ENCODE assay signal across 8 cellular contexts in genomic region chr21:42514883-42515228, GRCh38. TPM values are rescaled to one million over a fixed set of nuclear protein-coding genes. Genes with fewer than 3 reads are reported as not detected.
DNase-seq lines count a peak whose midpoint lies in the region; ATAC-seq and TF ChIP-seq lines count a peak whose summit lies in the region.

No MANE protein-coding gene starts in this region.

- H3K4me3 ChIP-seq in GM06990 (replicated peaks; ENCODE audit: low read depth, low read length) (peak overlapping the region; percentile 84), PC-3 (ENCODE audit: low read length) (peak overlapping the region; percentile 83), esophagus muscularis mucosa (peak overlapping the region; percentile 80 to 93 (median 86)), trophoblast cell (ENCODE audit: low read depth, low read length) (peak overlapping the region; percentile 77)

- H2BK12ac ChIP-seq in trophoblast cell (ENCODE audit: low read length), result no peak overlapping the region

- peaks cover 55% of the 10 kb centered on the region for H3K79me2 ChIP-seq in PC-3 (ENCODE audit: low read length)
- H3K79me2 ChIP-seq in trophoblast cell (ENCODE audit: control insufficient read depth, insufficient read depth, low read length, poor library complexity), result peaks cover 6% of the 10 kb centered on the region

- CTCF ChIA-PET in PC-3 (lab: Charles Lee), result interaction anchor here (1.9 kb wide), 1 partner anchor 48 kb away, joined by 7 read pairs; no protein-coding TSS in a partner anchor

- ATAC-seq in PC-3, result no peak
- ATAC-seq in left lobe of liver, result no peak
- no peak for ATAC-seq in GM18519 (IDR thresholded peaks at IDR 0.05; ENCODE audit: low FRiP score, unreplicated experiment)

- H3K27ac ChIP-seq in PC-3 (ENCODE audit: low read length) (peak overlapping the region; percentile 92), esophagus muscularis mucosa (replicated peaks in 1 of 4) (peak overlapping the region in 3 of 4 donors; percentile 66 to 78 (median 72)), trophoblast cell (ENCODE audit: low read depth, low read length) (peak overlapping the region; percentile 60)

- no peak overlapping the region for H4K8ac ChIP-seq in trophoblast cell (ENCODE audit: low read depth, low read length)

- H3K9me2 ChIP-seq in PC-3 (replicated peaks; ENCODE audit: low read length), result no peaks in the 10 kb centered on the region

- TF ChIP-seq CTCF in GM06990 (IDR thresholded peaks at IDR 0.05; ENCODE audit: insufficient read depth, low read length, poor library complexity, severe bottlenecking), result no peak
- no peak for TF ChIP-seq CTCF in PC-3 (conservative IDR thresholded peaks at IDR 0.05; ENCODE audit: low read depth, low read length)
- TF ChIP-seq CTCF in esophagus muscularis mucosa (IDR thresholded peaks at IDR 0.05), result no peak

- peak overlapping the region; percentile 86 for H2AFZ ChIP-seq in PC-3 (ENCODE audit: low read length)
- no peak overlapping the region for H2AFZ ChIP-seq in trophoblast cell (ENCODE audit: insufficient read depth, low read length, poor library complexity)

- H4K91ac ChIP-seq in trophoblast cell (ENCODE audit: low read depth, low read length), result peak overlapping the region; percentile 90

- H4K20me1 ChIP-seq in PC-3 (ENCODE audit: low read length), result no peaks in the 10 kb centered on the region

- 32% methylated on average over 5 of the region's 5 CpGs for WGBS in esophagus muscularis mucosa
- WGBS in trophoblast cell (ENCODE audit: extremely low coverage, insufficient coverage, insufficient read length), result no CpG with 5 or more reads among the region's 5 CpGs

- H2AK5ac ChIP-seq in trophoblast cell (ENCODE audit: low read length), result no peak overlapping the region

- POLR2A ChIA-PET in PC-3 (lab: Charles Lee; ENCODE audit: unreplicated experiment), result interaction anchor here (0.7 to 0.9 kb wide), 2 partner anchors 416 to 606 kb away, joined by 3 to 5 read pairs; no protein-coding TSS in a partner anchor

- H3K79me1 ChIP-seq in trophoblast cell (ENCODE audit: low read length), result peaks cover 27% of the 10 kb centered on the region

- no peaks in the 10 kb centered on the region for H3K9me3 ChIP-seq in PC-3 (ENCODE audit: low read length)
- H3K9me3 ChIP-seq in esophagus muscularis mucosa, result no peaks in the 10 kb centered on the region
- H3K9me3 ChIP-seq in trophoblast cell (ENCODE audit: insufficient read depth, low read depth, low read length), result peaks cover 1% of the 10 kb centered on the region

- peaks cover 44% of the 10 kb centered on the region for H3K4me1 ChIP-seq in PC-3 (ENCODE audit: insufficient read depth, low read length)
- peaks cover 12 to 29% (median 24%) of the 10 kb centered on the region in 4 donors for H3K4me1 ChIP-seq in esophagus muscularis mucosa
- H3K4me1 ChIP-seq in trophoblast cell (ENCODE audit: control insufficient read depth in 1 of 2, insufficient read depth in 2 of 2, low read length in 2 of 2), result peaks cover 28 to 29% of the 10 kb centered on the region in 2 experiments

- H4K12ac ChIP-seq in trophoblast cell (ENCODE audit: low read depth, low read length), result no peak overlapping the region

- H3K4ac ChIP-seq in trophoblast cell (ENCODE audit: low read depth, low read length), result peak overlapping the region; percentile 34

- H2BK5ac ChIP-seq in trophoblast cell (ENCODE audit: low read depth, low read length, poor library complexity), result no peak overlapping the region

- H3K9ac ChIP-seq in PC-3 (ENCODE audit: low read length), result peak overlapping the region; percentile 86
- no peak overlapping the region for H3K9ac ChIP-seq in trophoblast cell (ENCODE audit: low read length)

- H3K23ac ChIP-seq in trophoblast cell (ENCODE audit: low read length), result no peak overlapping the region

- H2BK120ac ChIP-seq in trophoblast cell (ENCODE audit: insufficient read depth, low read length, poor library complexity), result peak overlapping the region; percentile 87

- intact Hi-C loops in PC-3 (cut with micrococcal nuclease) (loop anchor here (2.0 to 5.0 kb wide), 2 partner anchors 18 to 113 kb away; partner anchors contain the start of genes RSPH1 and UBASH3A), esophagus muscularis mucosa (cut with DNase I) (no loop called here)

- H3K18ac ChIP-seq in trophoblast cell (ENCODE audit: low read length), result no peak overlapping the region

- H3K27me3 ChIP-seq in GM06990 (replicated peaks; ENCODE audit: control insufficient read depth, insufficient read depth, low read length) (no peaks in the 10 kb centered on the region), PC-3 (ENCODE audit: low read length) (no peaks in the 10 kb centered on the region), esophagus muscularis mucosa (no peaks in the 10 kb centered on the region), trophoblast cell (ENCODE audit: insufficient read depth, low read length) (no peaks in the 10 kb centered on the region)

- peaks cover 6% of the 10 kb centered on the region; the same call in 1 of the 2 replicates for H3K36me3 ChIP-seq in GM06990 (ENCODE audit: control insufficient read depth, insufficient read depth, low read length)
- H3K36me3 ChIP-seq in PC-3 (ENCODE audit: low read depth, low read length), result peaks cover 14% of the 10 kb centered on the region
- peaks cover 0 to 21% (median 17%) of the 10 kb centered on the region in 4 donors for H3K36me3 ChIP-seq in esophagus muscularis mucosa
- H3K36me3 ChIP-seq in trophoblast cell (ENCODE audit: control insufficient read depth in 1 of 2, insufficient read depth in 2 of 2, low read length in 2 of 2), result peaks cover 3 to 6% of the 10 kb centered on the region in 2 experiments

- no peak for TF ChIP-seq EP300 in esophagus muscularis mucosa (IDR thresholded peaks at IDR 0.05)

- no peak overlapping the region for H3K14ac ChIP-seq in trophoblast cell (ENCODE audit: low read length)

- DNase-seq in GM06990 (ENCODE audit: extremely low read depth, insufficient read length) (no peak), PC-3 (peak; percentile 37), esophagus muscularis mucosa (ENCODE audit: extremely low spot score) (no peak), trophoblast cell (no peak), left lobe of liver (ENCODE audit: low spot score) (no peak), DMS153 treated with DMSO at 0.1 percent for 48 hours (lab: John Stamatoyannopoulos, UW; ENCODE audit: unreplicated experiment) (no peak), putamen (ENCODE audit: low spot score) (no peak)

- no peak for TF ChIP-seq POLR2A in esophagus muscularis mucosa (IDR thresholded peaks at IDR 0.05; ENCODE audit: low read depth)

- H3K4me2 ChIP-seq in PC-3 (ENCODE audit: low read length), result peak overlapping the region; percentile 96
- peak overlapping the region; percentile 96 for H3K4me2 ChIP-seq in trophoblast cell (ENCODE audit: low read length)

- TSS peak; percentile 42 for BruUV-seq in PC-3 (replicated peaks; lab: Mats Ljungman, UMichigan)

- peaks cover 5% of the 10 kb centered on the region for H3F3A ChIP-seq in PC-3 (ENCODE audit: low read length, unreplicated experiment)

RNA-seq across cellular contexts. Expression of gene SLC37A1, which starts 1.2 kb away (rescaled TPM):
- 34.2 and 38.3 TPM in 2 replicates for total RNA-seq in PC-3 (2014; rRNA removed)
- 10 to 100 TPM in 1 of 4 donors, 1 to 10 TPM in 3; 5.4 to 11.1 (median 7.1) TPM for total RNA-seq in esophagus muscularis mucosa
- polyA plus RNA-seq in trophoblast cell (2013), result 15.1 and 16.6 TPM in 2 replicates
- 5.0 TPM for total RNA-seq in left lobe of liver

RNA-seq across cellular contexts. Expression of gene RSPH1, which starts 18.8 kb away (rescaled TPM):
- total RNA-seq in PC-3 (2014; rRNA removed), result 0.51 and 0.98 TPM in 2 replicates
- total RNA-seq in esophagus muscularis mucosa, result under 1 TPM in 3 of 4 donors, not detected in 1; 0.50 to 0.78 (median 0.57) TPM
- polyA plus RNA-seq in trophoblast cell (2013), result 0.12 and 0.17 TPM in 2 replicates
- 0.33 TPM for total RNA-seq in left lobe of liver
